In genomic region chr14:101006008-101006407, GRCh38 we compare ENCODE assay signal across 1 cellular context.
TF ChIP-seq lines count a peak whose summit lies in the region.

No MANE protein-coding gene starts in this region.

TF ChIP-seq in GM23338, 12 proteins besides CTCF, POLR2A, EP300 and RAD21 (continued from another document):
- TF ChIP-seq ETS1 (IDR thresholded peaks at IDR 0.05) = no peak
